ENCODE assay signal across 8 cellular contexts in the genomic region with DNA sequence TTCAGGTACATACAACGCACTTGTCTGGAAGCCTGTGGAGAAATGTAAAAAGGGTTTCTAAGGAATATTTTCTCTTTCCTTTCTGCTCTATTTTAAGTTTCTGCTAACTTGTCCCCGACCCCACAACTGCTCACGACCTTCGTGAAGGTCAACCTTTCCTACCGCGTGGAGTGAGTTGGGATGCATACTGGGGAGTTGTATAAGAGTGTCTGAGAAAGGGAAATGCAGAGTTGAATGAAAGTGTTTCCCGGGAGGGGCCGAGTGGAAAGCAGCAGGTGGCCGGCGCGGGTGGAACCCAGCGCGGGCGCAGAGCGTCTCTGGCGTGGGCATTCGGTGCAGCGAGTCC. TPM values are rescaled to one million over a fixed set of nuclear protein-coding genes. Genes with fewer than 3 reads are reported as not detected.
DNase-seq lines count a peak whose midpoint lies in the region; ATAC-seq, FAIRE-seq and TF ChIP-seq lines count a peak whose summit lies in the region.

No MANE protein-coding gene starts in this region.

- H3K79me2 ChIP-seq in GM23248 (ENCODE audit: insufficient read depth) (no peaks in the 10 kb centered on the region), keratinocyte (ENCODE audit: control insufficient read depth, insufficient read depth, low read length) (no peaks in the 10 kb centered on the region)

- H3K9ac ChIP-seq in GM23248 (no peak overlapping the region), keratinocyte (ENCODE audit: control insufficient read depth, extremely low read depth, insufficient read depth, low read length) (no peak overlapping the region)

- H3K9me2 ChIP-seq in GM23248 (ENCODE audit: insufficient read depth) = no peaks in the 10 kb centered on the region

- H3K9me3 ChIP-seq in GM23248 (ENCODE audit: low read depth) (no peaks in the 10 kb centered on the region), keratinocyte (ENCODE audit: control insufficient read depth, low read depth, low read length) (no peaks in the 10 kb centered on the region)

- peaks cover 49% of the 10 kb centered on the region for H3K27me3 Mint-ChIP-seq in activated naive CD8-positive, alpha-beta T cell treated with anti-CD3 and anti-CD28 coated beads, Interleukin-2, amount 50 U/mL, for 24 hours

- peak overlapping the region; percentile 39 for H3K4me3 ChIP-seq in GM23248
- peak overlapping the region; percentile 9 to 49 (median 32) for H3K4me3 ChIP-seq in keratinocyte (ENCODE audit: control insufficient read depth in 2 of 3, extremely low read depth in 1 of 3, insufficient read depth in 2 of 3, low read depth in 1 of 3, low read length in 3 of 3)

- no peak overlapping the region for H3K27ac ChIP-seq in GM23248
- H3K27ac ChIP-seq in keratinocyte (ENCODE audit: control insufficient read depth, insufficient read depth, low read length) = no peak overlapping the region

- H3K27ac Mint-ChIP-seq in activated naive CD8-positive, alpha-beta T cell treated with anti-CD3 and anti-CD28 coated beads, Interleukin-2, amount 50 U/mL, for 24 hours = no peak overlapping the region
- H3K27ac Mint-ChIP-seq in stimulated activated effector memory CD8-positive, alpha-beta T cell treated with anti-CD3 and anti-CD28 coated beads, Interleukin-12 subunit alpha, Interleukin-12 subunit beta, amount 100 ng/mL, for 72 hours = no peak overlapping the region

- H3K36me3 Mint-ChIP-seq in activated naive CD8-positive, alpha-beta T cell treated with anti-CD3 and anti-CD28 coated beads, Interleukin-2, amount 50 U/mL, for 24 hours (ENCODE audit: low read depth) = peaks cover 6% of the 10 kb centered on the region
- no peaks in the 10 kb centered on the region for H3K36me3 Mint-ChIP-seq in stimulated activated effector memory CD8-positive, alpha-beta T cell treated with anti-CD3 and anti-CD28 coated beads, Interleukin-12 subunit alpha, Interleukin-12 subunit beta, amount 100 ng/mL, for 72 hours

- no peak for ATAC-seq in activated naive CD8-positive, alpha-beta T cell treated with anti-CD3 and anti-CD28 coated beads, Interleukin-2, amount 50 U/mL, for 24 hours
- no peak for ATAC-seq in stimulated activated effector memory CD8-positive, alpha-beta T cell treated with anti-CD3 and anti-CD28 coated beads, Interleukin-12 subunit alpha, Interleukin-12 subunit beta, amount 100 ng/mL, for 72 hours
- no peak for ATAC-seq in GM21717 (IDR thresholded peaks at IDR 0.05; ENCODE audit: unreplicated experiment)

- no peak for FAIRE-seq in keratinocyte (lab: Jason Lieb, UNC)

- dilution Hi-C loops in keratinocyte (cut with MboI; ENCODE audit: extremely low pct_ligation_motif_present, low sequenced_read_pairs) = no loop called here

- in situ Hi-C loops in GM23248 (cut with MboI) = no loop called here
- in situ Hi-C loops in KBM-7 (cut with MboI; ENCODE audit: low pct_unique_long_range_greater_than_20kb, low sequenced_read_pairs) = no loop called here

- H2AFZ ChIP-seq in GM23248 (peak overlapping the region; percentile 57; the same call in 1 of the 2 replicates), keratinocyte (ENCODE audit: control insufficient read depth, low read length) (no peak overlapping the region)

- no peaks in the 10 kb centered on the region for H3F3A ChIP-seq in GM23248 (ENCODE audit: insufficient read depth)

- TF ChIP-seq CTCF in keratinocyte (optimal IDR thresholded peaks at IDR 0.05 in 1 of 3, IDR thresholded peaks at IDR 0.05 in 1 of 3, conservative IDR thresholded peaks at IDR 0.05 in 1 of 3; ENCODE audit: extremely low read depth in 1 of 3, insufficient read depth in 2 of 3, low read length in 3 of 3) = no peak

- peaks cover 5% of the 10 kb centered on the region for H3K9me3 Mint-ChIP-seq in activated naive CD8-positive, alpha-beta T cell treated with anti-CD3 and anti-CD28 coated beads, Interleukin-2, amount 50 U/mL, for 24 hours
- H3K9me3 Mint-ChIP-seq in stimulated activated effector memory CD8-positive, alpha-beta T cell treated with anti-CD3 and anti-CD28 coated beads, Interleukin-12 subunit alpha, Interleukin-12 subunit beta, amount 100 ng/mL, for 72 hours = no peaks in the 10 kb centered on the region

- H3K36me3 ChIP-seq in GM23248 (ENCODE audit: low read depth) (no peaks in the 10 kb centered on the region), keratinocyte (ENCODE audit: control insufficient read depth in 2 of 2, extremely low read depth in 1 of 2, insufficient read depth in 2 of 2, low read length in 2 of 2) (no peaks in the 10 kb centered on the region)

- H3K4me1 Mint-ChIP-seq in activated naive CD8-positive, alpha-beta T cell treated with anti-CD3 and anti-CD28 coated beads, Interleukin-2, amount 50 U/mL, for 24 hours = peaks cover 24% of the 10 kb centered on the region
- H3K4me1 Mint-ChIP-seq in stimulated activated effector memory CD8-positive, alpha-beta T cell treated with anti-CD3 and anti-CD28 coated beads, Interleukin-12 subunit alpha, Interleukin-12 subunit beta, amount 100 ng/mL, for 72 hours = peaks cover 22% of the 10 kb centered on the region

- peak overlapping the region; percentile 31 for H3K4me2 ChIP-seq in GM23248 (ENCODE audit: unreplicated experiment)
- H3K4me2 ChIP-seq in keratinocyte (ENCODE audit: control insufficient read depth, extremely low read depth, insufficient read depth, low read depth, low read length) = peak overlapping the region; percentile 60

- H3K4me1 ChIP-seq in GM23248 (ENCODE audit: insufficient read depth) (no peaks in the 10 kb centered on the region), keratinocyte (ENCODE audit: control insufficient read depth, extremely low read depth, insufficient read depth, low read length) (peaks cover 4% of the 10 kb centered on the region)

- 4% methylated on average over 18 of the region's 18 CpGs for WGBS in GM23248 (ENCODE audit: low coverage in 1 of 2, low lambda C conversion rate in 2 of 2, missing lambda C conversion rate in 2 of 2), 2 experiments

- H4K20me1 ChIP-seq in GM23248 (ENCODE audit: insufficient read depth) = no peaks in the 10 kb centered on the region
- H4K20me1 ChIP-seq in keratinocyte (ENCODE audit: control insufficient read depth, extremely low read depth, insufficient read depth, low read length) = no peaks in the 10 kb centered on the region

- DNase-seq in GM23248 (no peak), keratinocyte (ENCODE audit: low read depth, low spot score) (no peak), KBM-7 (no peak), epidermal melanocyte (ENCODE audit: insufficient read length, low spot score) (no peak), NCI-H1436 (lab: John Stamatoyannopoulos, UW) (no peak)
- DNase-seq in activated naive CD8-positive, alpha-beta T cell treated with anti-CD3 and anti-CD28 coated beads, Interleukin-2, amount 50 U/mL, for 24 hours = no peak
- DNase-seq in stimulated activated effector memory CD8-positive, alpha-beta T cell treated with anti-CD3 and anti-CD28 coated beads, Interleukin-12 subunit alpha, Interleukin-12 subunit beta, amount 100 ng/mL, for 72 hours (ENCODE audit: low spot score in 2 of 2) = no peak

- H3K27me3 ChIP-seq in GM23248 (replicated peaks; ENCODE audit: insufficient read depth) (peaks cover 56% of the 10 kb centered on the region), keratinocyte (ENCODE audit: control insufficient read depth, extremely low read depth, insufficient read depth, low read length) (peaks cover 31% of the 10 kb centered on the region)

- H3K4me3 Mint-ChIP-seq in activated naive CD8-positive, alpha-beta T cell treated with anti-CD3 and anti-CD28 coated beads, Interleukin-2, amount 50 U/mL, for 24 hours = peak overlapping the region; percentile 86
- peak overlapping the region; percentile 82 for H3K4me3 Mint-ChIP-seq in stimulated activated effector memory CD8-positive, alpha-beta T cell treated with anti-CD3 and anti-CD28 coated beads, Interleukin-12 subunit alpha, Interleukin-12 subunit beta, amount 100 ng/mL, for 72 hours

- no peaks in the 10 kb centered on the region for H3K9me1 ChIP-seq in keratinocyte (ENCODE audit: control insufficient read depth, extremely low read depth, insufficient read depth, low read length)

RNA-seq across cellular contexts. Expression of gene ACBD5, which starts 17.9 kb away (rescaled TPM):
- 22.3 and 25.0 TPM in 2 replicates for total RNA-seq in GM23248 (2014; rRNA removed; shearing (Covaris generic))
- polyA plus RNA-seq in GM23248 (2016; fragmentation: Nextera tagmentation; extraction: Ambion mirVana) (18.8 and 20.1 TPM in 2 replicates), keratinocyte (8.0 to 11.7 TPM (median 8.9 TPM) in 3 replicates)
- 6.0 TPM for polyA plus RNA-seq in keratinocyte (2011; ENCODE audit: low read depth)
- polyA plus RNA-seq in keratinocyte (2011; cell fraction: cytosol; rRNA removed) = 7.2 and 11.0 TPM in 2 replicates
- polyA plus RNA-seq in keratinocyte (2011; cell fraction: nucleus; rRNA removed) = 7.4 and 11.7 TPM in 2 replicates
- polyA plus RNA-seq in keratinocyte (2012; ENCODE audit: low replicate concordance) = 7.1 and 10.6 TPM in 2 replicates
- 2.4 to 6.1 TPM (median 2.7 TPM) in 3 replicates for polyA minus RNA-seq in keratinocyte
- 10.0 TPM for polyA minus RNA-seq in keratinocyte (2011; cell fraction: cytosol; rRNA and poly(A)+ RNA removed)
- 6.0 and 8.1 TPM in 2 replicates for polyA minus RNA-seq in keratinocyte (2011; cell fraction: nucleus; rRNA and poly(A)+ RNA removed)
